8 cellular contexts compared by ENCODE assay signal in the genomic region with DNA sequence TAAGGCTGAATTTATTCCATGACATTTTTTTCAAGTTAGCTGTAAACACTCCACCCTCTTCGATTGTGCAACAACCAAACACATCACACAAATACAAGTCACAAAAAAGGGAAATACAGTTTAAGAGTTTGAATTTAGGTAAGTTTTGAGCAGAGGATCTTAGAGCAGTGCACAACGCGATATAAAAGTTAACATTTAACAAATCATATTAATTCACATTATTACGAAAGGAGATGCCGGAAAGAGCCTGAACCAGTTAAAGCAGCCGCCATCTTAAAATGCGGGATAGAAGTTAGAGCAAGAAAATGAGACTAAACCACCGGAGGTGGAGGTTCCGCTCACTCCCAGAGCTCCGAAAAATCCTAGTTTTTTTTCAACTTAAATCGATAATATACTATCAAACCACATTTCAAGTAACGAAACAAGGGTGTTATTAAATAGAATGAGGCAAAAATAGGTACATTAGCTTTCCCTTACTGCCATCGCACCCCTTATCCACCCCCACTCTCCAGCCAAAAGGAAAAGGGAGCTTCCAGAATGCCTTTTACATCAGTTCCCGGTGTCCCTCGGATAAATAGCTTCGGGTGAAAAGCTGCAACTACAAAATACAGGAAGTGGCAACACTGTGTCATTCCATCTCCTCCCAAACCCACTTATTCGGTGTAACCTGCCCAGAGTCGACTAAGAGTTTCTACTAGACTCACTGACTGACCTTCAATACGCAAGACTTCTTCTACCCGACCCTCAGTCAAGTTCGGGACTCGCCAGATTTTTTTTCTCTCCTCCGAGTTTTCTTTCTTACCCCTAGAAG. TPM values are rescaled to one million over a fixed set of nuclear protein-coding genes. Genes with fewer than 3 reads are reported as not detected.
A peak's percentile ranks its signal among the peaks of the same experiment; 100 is the strongest.
DNase-seq lines count a peak whose midpoint lies in the region; ATAC-seq, FAIRE-seq and TF ChIP-seq lines count a peak whose summit lies in the region.

No MANE protein-coding gene starts in this region.

- dilution Hi-C loops in endothelial cell of umbilical vein (cut with MboI; ENCODE audit: extremely low pct_ligation_motif_present, low sequenced_read_pairs), result no loop called here

- H3K9me1 ChIP-seq in endothelial cell of umbilical vein (replicated peaks; ENCODE audit: control insufficient read depth, extremely low read depth, insufficient read depth, low read length), result no peaks in the 10 kb centered on the region

- BruUV-seq in endothelial cell of umbilical vein (replicated peaks; lab: Mats Ljungman, UMichigan), result no TSS peak

- H3K9me3 ChIP-seq in endothelial cell of umbilical vein (replicated peaks; ENCODE audit: control insufficient read depth, insufficient read depth, low read length), result no peaks in the 10 kb centered on the region
- no peaks in the 10 kb centered on the region for H3K9me3 ChIP-seq in muscle layer of colon (ENCODE audit: low read length)

- H3K9ac ChIP-seq in endothelial cell of umbilical vein (replicated peaks; ENCODE audit: extremely low read depth, insufficient read depth, low read length) (peak overlapping the region; percentile 100), muscle layer of colon (ENCODE audit: low read length) (peak overlapping the region; percentile 100)

- H3K4me1 ChIP-seq in endothelial cell of umbilical vein (ENCODE audit: control insufficient read depth, extremely low read depth, insufficient read depth, low read length) (peaks cover 43% of the 10 kb centered on the region), muscle layer of colon (ENCODE audit: insufficient read depth, low read length) (peaks cover 52% of the 10 kb centered on the region)

- TF ChIP-seq POLR2A in endothelial cell of umbilical vein (IDR thresholded peaks at IDR 0.05; ENCODE audit: low read depth, low read length), result no peak

- H3K4me3 ChIP-seq in endothelial cell of umbilical vein (replicated peaks in 1 of 3; ENCODE audit: insufficient read depth in 1 of 3, low read depth in 1 of 3, low read length in 3 of 3), result peak overlapping the region; percentile 82 to 97 (median 89)
- H3K4me3 ChIP-seq in muscle layer of colon (ENCODE audit: low read depth in 1 of 2, low read length in 2 of 2), result peak overlapping the region; percentile 88 to 92

- CTCF ChIA-PET in endothelial cell of umbilical vein (lab: Charles Lee), result interaction anchor here (0.8 to 2.5 kb wide), 4 partner anchors 9 to 204 kb away, joined by 5 to 10 read pairs (median 6); no protein-coding TSS in a partner anchor

- DNase-seq in activated gamma-delta T cell treated with Interleukin-2 at 50 U/mL for 16 hours, result peak; percentile 11
- no peak for DNase-seq in activated gamma-delta T cell (lab: John Stamatoyannopoulos, UW)
- DNase-seq in NCI-H1092 treated with DMSO at 0.1 percent for 48 hours (lab: John Stamatoyannopoulos, UW), result peak; percentile 45
- DNase-seq in activated CD4-positive, alpha-beta T cell treated with anti-CD3 and anti-CD28 coated beads for 4 hours, result peak; percentile 20 to 39
- DNase-seq in endothelial cell of umbilical vein (ENCODE audit: low read depth, low spot score), result peak; percentile 70

- peak overlapping the region; percentile 98 for H3K27ac ChIP-seq in endothelial cell of umbilical vein (ENCODE audit: insufficient read depth, low read depth, low read length)
- H3K27ac ChIP-seq in muscle layer of colon (ENCODE audit: low read depth, low read length), result peak overlapping the region; percentile 89

- FAIRE-seq in endothelial cell of umbilical vein (lab: Jason Lieb, UNC), result peak; percentile 47

- no peaks in the 10 kb centered on the region for H3K27me3 ChIP-seq in endothelial cell of umbilical vein (ENCODE audit: control insufficient read depth in 2 of 2, insufficient read depth in 2 of 2, low read length in 2 of 2)
- H3K27me3 ChIP-seq in muscle layer of colon (ENCODE audit: control insufficient read depth in 1 of 2, insufficient read depth in 2 of 2, low read length in 2 of 2), result no peaks in the 10 kb centered on the region

- peak overlapping the region; percentile 98 for H3K4me2 ChIP-seq in endothelial cell of umbilical vein (ENCODE audit: insufficient read depth, low read length)

- intact Hi-C loops in endothelial cell of umbilical vein (cut with micrococcal nuclease), result loop anchor here (1.0 to 5.0 kb wide), 6 partner anchors 9 to 373 kb away; a partner anchor contains a TSS

- peaks cover 14% of the 10 kb centered on the region for H4K20me1 ChIP-seq in endothelial cell of umbilical vein (replicated peaks; ENCODE audit: control insufficient read depth, extremely low read depth, insufficient read depth, low read length)

- H3K36me3 ChIP-seq in endothelial cell of umbilical vein (ENCODE audit: control insufficient read depth in 2 of 2, extremely low read depth in 1 of 2, insufficient read depth in 2 of 2, low read length in 2 of 2), result peaks cover 0 to 3% of the 10 kb centered on the region in 2 experiments
- no peaks in the 10 kb centered on the region for H3K36me3 ChIP-seq in muscle layer of colon (ENCODE audit: insufficient read depth, low read length)

- no peak for TF ChIP-seq CTCF in endothelial cell of umbilical vein (IDR thresholded peaks at IDR 0.05; ENCODE audit: extremely low read depth in 1 of 2, insufficient read depth in 1 of 2, low read depth in 1 of 2, low read length in 2 of 2)

- POLR2A ChIA-PET in endothelial cell of umbilical vein (lab: Charles Lee), result no interaction called here

- ATAC-seq in GM21786 (IDR thresholded peaks at IDR 0.05; ENCODE audit: unreplicated experiment), result no peak
- no peak for ATAC-seq in HG02981 (IDR thresholded peaks at IDR 0.05; ENCODE audit: unreplicated experiment)

- H2AFZ ChIP-seq in endothelial cell of umbilical vein (ENCODE audit: low read depth, low read length), result no peak overlapping the region

- peaks cover 63% of the 10 kb centered on the region for H3K79me2 ChIP-seq in endothelial cell of umbilical vein (ENCODE audit: control insufficient read depth, insufficient read depth, low read length)

TF ChIP-seq in endothelial cell of umbilical vein, 7 proteins besides CTCF, POLR2A, EP300 and RAD21:
- TF ChIP-seq FOS (IDR thresholded peaks at IDR 0.05; ENCODE audit: borderline replicate concordance, insufficient read depth, low read length) (no peak), MYC (IDR thresholded peaks at IDR 0.05; ENCODE audit: low read depth, low read length) (no peak)

RNA-seq across cellular contexts. Expression of a gene that starts 1.9 kb away (rescaled TPM):
- 279 and 288 TPM in 2 replicates for total RNA-seq in endothelial cell of umbilical vein
- polyA plus RNA-seq in endothelial cell of umbilical vein, result 388 and 399 TPM in 2 replicates
- 350 and 364 TPM in 2 replicates for polyA plus RNA-seq in endothelial cell of umbilical vein (2011; cell fraction: cytosol; rRNA removed)
- polyA plus RNA-seq in endothelial cell of umbilical vein (2011; cell fraction: nucleus; rRNA removed), result 360 and 376 TPM in 2 replicates
- polyA plus RNA-seq in endothelial cell of umbilical vein (2012), result 215 and 278 TPM in 2 replicates
- polyA minus RNA-seq in endothelial cell of umbilical vein, result 278 and 331 TPM in 2 replicates
- polyA minus RNA-seq in endothelial cell of umbilical vein (2011; cell fraction: cytosol; rRNA and poly(A)+ RNA removed), result 121 TPM
- 266 and 296 TPM in 2 replicates for polyA minus RNA-seq in endothelial cell of umbilical vein (2011; cell fraction: nucleus; rRNA and poly(A)+ RNA removed)

RNA-seq across cellular contexts. Expression of a gene that starts 43.3 kb away (rescaled TPM):
- total RNA-seq in endothelial cell of umbilical vein, result 26.5 and 28.4 TPM in 2 replicates
- 13.5 and 14.6 TPM in 2 replicates for polyA plus RNA-seq in endothelial cell of umbilical vein
- 18.9 and 21.7 TPM in 2 replicates for polyA plus RNA-seq in endothelial cell of umbilical vein (2011; cell fraction: cytosol; rRNA removed)
- 5.9 and 6.4 TPM in 2 replicates for polyA plus RNA-seq in endothelial cell of umbilical vein (2011; cell fraction: nucleus; rRNA removed)
- 20.5 and 29.8 TPM in 2 replicates for polyA plus RNA-seq in endothelial cell of umbilical vein (2012)
- 20.7 and 28.5 TPM in 2 replicates for polyA minus RNA-seq in endothelial cell of umbilical vein
- polyA minus RNA-seq in endothelial cell of umbilical vein (2011; cell fraction: cytosol; rRNA and poly(A)+ RNA removed), result 15.7 TPM
- 4.2 TPM in 2 replicates for polyA minus RNA-seq in endothelial cell of umbilical vein (2011; cell fraction: nucleus; rRNA and poly(A)+ RNA removed)
